ENCODE assay signal across 17 cellular contexts in the genomic region with DNA sequence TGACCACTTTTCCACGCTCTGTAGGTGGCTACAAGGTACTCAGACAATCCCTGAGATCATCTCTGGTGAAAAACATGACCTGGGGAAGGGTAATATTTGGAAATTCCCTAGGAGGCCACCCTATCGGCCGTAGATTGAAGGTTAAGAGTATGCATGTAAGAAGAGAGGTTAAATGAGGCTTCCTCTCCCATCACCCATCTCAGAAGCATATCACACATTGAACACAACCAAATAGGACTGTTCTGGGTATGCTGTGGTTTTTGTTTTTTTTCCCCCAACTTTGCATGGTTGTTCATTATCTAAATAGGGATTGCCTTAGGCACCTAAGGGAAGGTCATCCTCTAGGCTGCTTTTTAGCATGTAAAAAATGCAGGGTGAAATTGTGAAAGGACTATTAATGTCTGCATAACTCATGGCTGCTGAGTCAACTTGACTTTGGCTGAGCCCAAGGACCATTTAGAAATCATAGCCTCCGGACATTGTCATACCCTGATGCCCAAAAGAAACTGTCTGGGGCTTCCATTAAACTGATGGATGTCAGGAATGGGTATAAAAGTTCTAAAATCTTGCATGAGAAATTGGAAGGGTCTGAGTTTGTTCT.
"Had no signal": no experiment of that assay in that cellular context is flagged by ENCODE, and none has a peak within 500 bp of the region (broad histone marks: within the 10 kb centered on the region; RNA-seq: fewer than 3 reads in every experiment).

No MANE protein-coding gene starts in this region.

- H3K27ac ChIP-seq: brain microvascular endothelial cell, lower lobe of right lung, parathyroid adenoma, right atrium auricular region, spleen had no signal

- DNase-seq: activated B cell treated with CpG ODN at 0.5 μM for 24 hours; activated CD4-positive, alpha-beta T cell treated with anti-CD3 and anti-CD28 coated beads, Interleukin-2, amount 50 U/mL, for 1 hour; activated effector memory CD4-positive, alpha-beta T cell treated with Interleukin-2 at 50 U/mL for 16 hours; activated T-cell treated with anti-CD3 and anti-CD28 coated beads, Interleukin-2, amount 50 U/mL, for 24 hours; amygdala; brain microvascular endothelial cell; dermis blood vessel endothelial cell; glutamatergic neuron; lower lobe of right lung; midbrain; spleen; stimulated activated CD4-positive, alpha-beta T cell treated with anti-CD3 and anti-CD28 coated beads, Interleukin-1b, Interleukin-23, amount 100 ng/mL, for 48 hours; substantia nigra; T-helper 17 cell had no signal

- H3K36me3 ChIP-seq: brain microvascular endothelial cell, lower lobe of right lung, right atrium auricular region, spleen had no signal

- H3K27me3 ChIP-seq: brain microvascular endothelial cell, right atrium auricular region had no signal

- H3K9me3 ChIP-seq: lower lobe of right lung, right atrium auricular region had no signal

- H3K4me3 ChIP-seq: lower lobe of right lung, right atrium auricular region, spleen had no signal

- H3K4me1 ChIP-seq: lower lobe of right lung, parathyroid adenoma, right atrium auricular region, spleen had no signal

- ATAC-seq: lower lobe of right lung; stimulated activated memory B cell treated with anti-CD40 and anti-IgM and Interleukin-4, amounts not matched to agents 10 μg/mL and 1 μg/mL and 100 μg/mL, for 72 hours; T-helper 17 cell had no signal
